ENCODE assay signal across 8 cellular contexts in the genomic region with DNA sequence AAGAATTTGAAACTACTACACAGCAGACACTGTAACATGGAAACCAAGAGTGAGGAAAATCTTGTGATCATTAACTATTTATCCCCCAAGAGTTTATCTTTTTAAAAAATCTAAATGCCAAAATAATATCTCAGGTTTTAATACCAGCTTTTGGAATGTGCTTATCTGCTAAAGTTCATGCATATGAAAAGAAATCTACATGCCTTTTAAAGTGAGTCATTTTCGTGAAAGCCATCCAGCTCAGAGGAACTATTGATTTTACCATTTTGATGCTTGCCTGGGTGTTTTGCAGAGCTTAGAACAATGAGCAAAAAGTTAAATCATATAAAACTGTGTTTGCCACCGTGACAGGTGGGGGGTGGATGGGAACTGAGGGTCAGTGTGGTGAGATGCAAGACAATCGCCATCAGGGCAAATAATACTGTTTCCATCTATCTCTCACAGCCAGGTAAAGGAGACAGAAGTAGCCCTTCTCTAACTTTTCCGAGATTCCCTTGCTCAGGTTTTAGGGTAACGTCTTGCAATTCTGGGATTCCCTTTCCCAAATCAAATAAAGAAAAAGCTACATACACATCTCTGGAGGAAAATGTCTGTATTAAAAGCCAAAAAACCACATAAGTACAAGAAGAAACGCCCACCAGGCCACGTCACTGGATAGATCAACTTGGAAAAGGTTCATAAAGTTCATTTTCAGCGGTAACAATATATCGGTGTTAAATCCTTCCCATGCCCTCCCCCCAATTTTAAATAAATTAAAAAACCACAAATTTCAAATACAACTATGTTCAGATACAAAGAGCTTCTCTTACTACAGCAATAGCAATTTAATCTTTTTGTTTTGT. TPM values are rescaled to one million over a fixed set of nuclear protein-coding genes. Genes with fewer than 3 reads are reported as not detected.
A peak's percentile ranks its signal among the peaks of the same experiment; 100 is the strongest.
DNase-seq lines count a peak whose midpoint lies in the region; ATAC-seq, FAIRE-seq and TF ChIP-seq lines count a peak whose summit lies in the region.

No MANE protein-coding gene starts in this region.

- TF ChIP-seq CTCF in pancreas (IDR thresholded peaks at IDR 0.05): no peak

- no peaks in the 10 kb centered on the region for H3K36me3 ChIP-seq in pancreas

- no peaks in the 10 kb centered on the region for H3K9me3 ChIP-seq in pancreas

- intact Hi-C loops in pancreas (cut with DNase I) (loop anchor here in 1 of 3 donors (10.0 kb wide), 1 partner anchor 271 kb away; no protein-coding TSS in a partner anchor), sciatic nerve (cut with DNase I) (loop anchor here (10.0 kb wide), 1 partner anchor 271 kb away; no protein-coding TSS in a partner anchor)

- peak; percentile 13; the same call in 1 of the 3 replicates for ATAC-seq in SK-N-SH treated with all-trans-retinoic acid at 6 μM for 48 hours
- ATAC-seq in pancreas: peak in 2 of 4 donors; percentile 19 to 28
- no peak for ATAC-seq in GM18873 (IDR thresholded peaks at IDR 0.05; ENCODE audit: low FRiP score, unreplicated experiment)
- ATAC-seq in sciatic nerve: no peak

- WGBS in pancreas, 2 donors: 29 to 37% methylated on average over 9 of the region's 9 CpGs

- DNase-seq in GM03348 (ENCODE audit: low spot score) (peak; percentile 22), pancreas (no peak), NCI-H1048 (lab: John Stamatoyannopoulos, UW) (no peak), sciatic nerve (ENCODE audit: low spot score) (no peak), urothelium cell line (ENCODE audit: low spot score) (no peak)

- no peaks in the 10 kb centered on the region for H3K4me1 ChIP-seq in pancreas

- H3K4me3 ChIP-seq in pancreas: peak overlapping the region in 3 of 4 donors; percentile 30 to 48 (median 46)

- no peak overlapping the region for H3K27ac ChIP-seq in pancreas

- FAIRE-seq in endometrium (lab: Jason Lieb, UNC) (peak; percentile 51), pancreas (lab: Jason Lieb, UNC) (peak; percentile 34), urothelium cell line (lab: Jason Lieb, UNC) (no peak)

- H3K27me3 ChIP-seq in pancreas: no peaks in the 10 kb centered on the region

TF ChIP-seq in SK-N-SH treated with all-trans-retinoic acid at 6 μM for 48 hours, 23 proteins besides CTCF, POLR2A, EP300 and RAD21:
- TF ChIP-seq ZFP30 (CRISPR knock-in tag; IDR thresholded peaks at IDR 0.05): no peak
- no peak for TF ChIP-seq RARB (CRISPR knock-in tag; IDR thresholded peaks at IDR 0.05)
- no peak for TF ChIP-seq SNAI2 (CRISPR knock-in tag; IDR thresholded peaks at IDR 0.05)
- TF ChIP-seq GLIS3 (CRISPR knock-in tag; IDR thresholded peaks at IDR 0.05): no peak
- no peak for TF ChIP-seq POU6F1 (CRISPR knock-in tag; IDR thresholded peaks at IDR 0.05; ENCODE audit: borderline replicate concordance, low read depth)
- no peak for TF ChIP-seq CSDC2 (CRISPR knock-in tag; IDR thresholded peaks at IDR 0.05)
- no peak for TF ChIP-seq OSR1 (CRISPR knock-in tag; IDR thresholded peaks at IDR 0.05)
- no peak for TF ChIP-seq PATZ1 (CRISPR knock-in tag; IDR thresholded peaks at IDR 0.05; ENCODE audit: borderline replicate concordance)
- TF ChIP-seq ARNTL (CRISPR knock-in tag; IDR thresholded peaks at IDR 0.05; ENCODE audit: borderline replicate concordance, low read depth): no peak
TF ChIP-seq in SK-N-SH treated with all-trans-retinoic acid at 6 μM for 48 hours: peak in this region for 0.

RNA-seq across cellular contexts. Expression of gene TMEM158, which starts 2.0 kb away (rescaled TPM):
- total RNA-seq in pancreas: 1 to 10 TPM; 1.3 to 5.4 (median 2.1) TPM
- polyA plus RNA-seq in pancreas: 1 to 10 TPM; 2.3 to 4.8 TPM
- total RNA-seq in sciatic nerve: 6.5 TPM
